Comparison of ENCODE assay signal across 25 cellular contexts in the genomic region with DNA sequence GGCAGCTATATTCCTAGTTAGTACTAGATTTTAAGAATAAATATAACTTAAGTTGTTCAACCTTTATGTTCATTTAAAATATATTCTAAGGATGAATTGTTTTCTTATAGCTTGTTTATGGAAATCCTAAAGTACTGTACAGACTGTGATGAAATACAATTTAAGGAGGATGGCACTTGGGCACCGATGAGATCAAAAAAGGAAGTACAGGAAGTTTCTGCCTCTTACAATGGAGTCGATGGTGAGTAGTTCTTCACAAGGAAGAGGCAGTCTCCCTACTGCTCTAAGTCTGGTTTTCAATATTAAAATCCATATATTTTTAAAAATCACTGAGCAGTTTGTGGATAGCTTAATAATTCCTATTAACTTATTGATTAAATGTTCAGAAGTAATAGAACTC.
"Had no signal": no experiment of that assay in that cellular context is flagged by ENCODE, and none has a peak within 500 bp of the region (broad histone marks: within the 10 kb centered on the region; RNA-seq: fewer than 3 reads in every experiment).

No MANE protein-coding gene starts in this region.

- H3K9me3 ChIP-seq: left lung, psoas muscle, right atrium auricular region, spleen, thoracic aorta had no signal

- H3K27ac Mint-ChIP-seq: activated CD4-positive, alpha-beta T cell treated with anti-CD3 and anti-CD28 coated beads, Interleukin-2, amount 10 ng/mL, durations not matched to agents 7 days and 5 days; activated CD8-positive, alpha-beta T cell treated with anti-CD3 and anti-CD28 coated beads, Interleukin-2, amount 10 ng/mL, durations not matched to agents 7 days and 5 days; brain; naive B cell; T-helper 1 cell treated with Interleukin-12 subunit alpha and Interleukin-12 subunit beta and Interleukin-4 antibody, amounts not matched to agents 30 μg/mL and 1 μg/mL, for 36 hours; type B pancreatic cell had no signal

- H3K27me3 Mint-ChIP-seq: activated CD4-positive, alpha-beta T cell treated with anti-CD3 and anti-CD28 coated beads, Interleukin-2, amount 10 ng/mL, durations not matched to agents 7 days and 5 days; activated naive CD4-positive, alpha-beta T cell treated with anti-CD3 and anti-CD28 coated beads, Interleukin-2, amount 50 U/mL, for 24 hours; brain; naive B cell; type B pancreatic cell had no signal

- DNase-seq: activated CD4-positive, alpha-beta T cell treated with anti-CD3 and anti-CD28 coated beads, Interleukin-2, amount 10 ng/mL, durations not matched to agents 7 days and 5 days; activated CD4-positive, CD25-positive, alpha-beta regulatory T cell treated with anti-CD3 and anti-CD28 coated beads, Interleukin-2, amount 50 U/mL, for 72 hours; activated CD8-positive, alpha-beta T cell treated with anti-CD3 and anti-CD28 coated beads, Interleukin-2, amount 10 ng/mL, durations not matched to agents 7 days and 5 days; activated gamma-delta T cell treated with Interleukin-2 at 50 U/mL for 16 hours; anterior cingulate cortex; effector memory CD4-positive, alpha-beta T cell; foreskin keratinocyte; kidney glomerular epithelial cell; left lung; naive B cell; psoas muscle; spleen; stimulated activated CD4-positive, alpha-beta T cell treated with anti-CD3 and anti-CD28 coated beads, Interleukin-4, amount 100 ng/mL, for 1 hour; stimulated activated naive CD4-positive, alpha-beta T cell treated with Interleukin-2 at 50 U/mL for 16 hours; T1000 had no signal

- H3K4me3 Mint-ChIP-seq: activated CD4-positive, alpha-beta T cell treated with anti-CD3 and anti-CD28 coated beads, Interleukin-2, amount 10 ng/mL, durations not matched to agents 7 days and 5 days; activated CD8-positive, alpha-beta T cell treated with anti-CD3 and anti-CD28 coated beads, Interleukin-2, amount 10 ng/mL, durations not matched to agents 7 days and 5 days; activated naive CD4-positive, alpha-beta T cell treated with anti-CD3 and anti-CD28 coated beads, Interleukin-2, amount 50 U/mL, for 24 hours; brain; naive B cell; neural crest cell; T-helper 1 cell treated with Interleukin-12 subunit alpha and Interleukin-12 subunit beta and Interleukin-4 antibody, amounts not matched to agents 30 μg/mL and 1 μg/mL, for 36 hours; type B pancreatic cell had no signal

- H3K27ac ChIP-seq: foreskin keratinocyte, hepatocyte, left lung, psoas muscle, right atrium auricular region, spleen, VCaP had no signal

- H3K9me3 Mint-ChIP-seq: activated CD4-positive, alpha-beta T cell treated with anti-CD3 and anti-CD28 coated beads, Interleukin-2, amount 10 ng/mL, durations not matched to agents 7 days and 5 days; activated naive CD4-positive, alpha-beta T cell treated with anti-CD3 and anti-CD28 coated beads, Interleukin-2, amount 50 U/mL, for 24 hours; brain; neural crest cell; T-helper 1 cell treated with Interleukin-12 subunit alpha and Interleukin-12 subunit beta and Interleukin-4 antibody, amounts not matched to agents 30 μg/mL and 1 μg/mL, for 36 hours; type B pancreatic cell had no signal

- H3K4me1 Mint-ChIP-seq: brain, naive B cell, neural crest cell had no signal

- H3K27me3 ChIP-seq: foreskin keratinocyte, hepatocyte, left lung, right atrium auricular region, spleen had no signal

- H3K4me3 ChIP-seq: hepatocyte, left lung, lung, psoas muscle, right atrium auricular region, spleen, thoracic aorta had no signal

- H3K4me1 ChIP-seq: foreskin keratinocyte, psoas muscle had no signal

- ATAC-seq: activated CD8-positive, alpha-beta T cell treated with anti-CD3 and anti-CD28 coated beads, Interleukin-2, amount 10 ng/mL, durations not matched to agents 7 days and 5 days; foreskin keratinocyte; left lung; psoas muscle had no signal
